17 cellular contexts compared by ENCODE assay signal in the genomic region with DNA sequence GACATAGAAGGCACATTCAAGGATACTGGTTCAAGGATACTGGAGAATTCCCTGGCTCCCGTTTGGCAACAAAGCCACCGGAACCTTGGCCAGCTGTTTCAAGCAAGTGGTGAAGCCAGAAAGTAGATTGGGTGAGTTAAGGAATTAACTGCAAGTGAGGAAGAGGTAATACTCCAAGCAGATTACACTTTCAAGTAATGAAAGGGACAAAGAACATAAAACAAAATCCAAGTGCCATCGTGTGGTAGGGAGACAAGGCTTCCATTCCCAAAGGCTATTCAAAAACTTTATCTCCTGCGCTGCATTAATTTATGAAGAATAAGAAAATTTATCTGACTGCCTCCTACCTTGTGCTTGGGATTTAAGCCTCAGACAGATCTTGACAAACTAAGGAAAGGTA. TPM values are rescaled to one million over a fixed set of nuclear protein-coding genes. Genes with fewer than 3 reads are reported as not detected.
DNase-seq lines count a peak whose midpoint lies in the region; ATAC-seq and TF ChIP-seq lines count a peak whose summit lies in the region.
"Had no signal": no experiment of that assay in that cellular context is flagged by ENCODE, and none has a peak within 500 bp of the region (broad histone marks: within the 10 kb centered on the region; RNA-seq: fewer than 3 reads in every experiment).

No MANE protein-coding gene starts in this region.

- DNase-seq in activated T-cell treated with anti-CD3 and anti-CD28 coated beads, Interleukin-2, amount 50 U/mL, for 72 hours: no peak
- no peak for DNase-seq in activated T-cell treated with anti-CD3 and anti-CD28 coated beads, Interleukin-2, amount 50 U/mL, for 4 hours
- DNase-seq in endodermal cell (no peak), stomach (no peak), NCI-H187 treated with DMSO at 0.1 percent for 48 hours (lab: John Stamatoyannopoulos, UW) (no peak), HPDE6-E6E7 (ENCODE audit: extremely low spot score) (no peak)
- DNase-seq in activated T-helper 1 cell treated with anti-CD3 and anti-CD28 coated beads, Interleukin-12 subunit alpha, Interleukin-12 subunit beta, Interleukin-2, Interleukin-4 antibody, amounts not matched to agents 30 ng/mL and 10 ng/mL and 1 ng/mL, durations not matched to agents 14 hours and 24 hours and 36 hours (ENCODE audit: low spot score): no peak
- DNase-seq: activated CD4-positive, alpha-beta T cell treated with anti-CD3 and anti-CD28 coated beads for 48 hours; activated gamma-delta T cell; effector CD8-positive, alpha-beta T cell; NCI-H1930; NCI-H524; sigmoid colon; stimulated activated naive CD4-positive, alpha-beta T cell treated with Interleukin-2 at 50 U/mL for 16 hours had no signal

- H3K9me3 Mint-ChIP-seq in activated T-cell treated with anti-CD3 and anti-CD28 coated beads, Interleukin-2, amount 50 U/mL, for 72 hours: peaks cover 2% of the 10 kb centered on the region in 2 donors
- peaks cover 8% of the 10 kb centered on the region for H3K9me3 Mint-ChIP-seq in activated T-cell treated with anti-CD3 and anti-CD28 coated beads, Interleukin-2, amount 50 U/mL, for 4 hours
- peaks cover 5% of the 10 kb centered on the region for H3K9me3 Mint-ChIP-seq in endodermal cell
- peaks cover 4% of the 10 kb centered on the region for H3K9me3 Mint-ChIP-seq in activated T-helper 1 cell treated with anti-CD3 and anti-CD28 coated beads, Interleukin-12 subunit alpha, Interleukin-12 subunit beta, Interleukin-2, Interleukin-4 antibody, amounts not matched to agents 30 ng/mL and 10 ng/mL and 1 ng/mL, durations not matched to agents 14 hours and 24 hours and 36 hours

- H3K9me3 ChIP-seq in OCI-LY3 (ENCODE audit: insufficient read depth, low read length): 0 out of 2 replicates have a peak, but pooled peaks cover 3% of the 10 kb centered on the region
- H3K9me3 ChIP-seq in endodermal cell (ENCODE audit: control insufficient read depth, low read length): peaks cover 11% of the 10 kb centered on the region
- H3K9me3 ChIP-seq in stomach: no peaks in the 10 kb centered on the region
- H3K9me3 ChIP-seq: sigmoid colon had no signal

- TF ChIP-seq POLR2A in stomach (IDR thresholded peaks at IDR 0.05): no peak

- H3K4me1 Mint-ChIP-seq in activated T-cell treated with anti-CD3 and anti-CD28 coated beads, Interleukin-2, amount 50 U/mL, for 72 hours (ENCODE audit: low read depth): peaks cover 89% of the 10 kb centered on the region
- H3K4me1 Mint-ChIP-seq in activated T-cell treated with anti-CD3 and anti-CD28 coated beads, Interleukin-2, amount 50 U/mL, for 4 hours (ENCODE audit: low read depth): peaks cover 92% of the 10 kb centered on the region
- peaks cover 24% of the 10 kb centered on the region for H3K4me1 Mint-ChIP-seq in endodermal cell
- peaks cover 93% of the 10 kb centered on the region for H3K4me1 Mint-ChIP-seq in activated T-helper 1 cell treated with anti-CD3 and anti-CD28 coated beads, Interleukin-12 subunit alpha, Interleukin-12 subunit beta, Interleukin-2, Interleukin-4 antibody, amounts not matched to agents 30 ng/mL and 10 ng/mL and 1 ng/mL, durations not matched to agents 14 hours and 24 hours and 36 hours (ENCODE audit: low read depth)

- peak overlapping the region; percentile 81 for H3K27ac Mint-ChIP-seq in activated T-cell treated with anti-CD3 and anti-CD28 coated beads, Interleukin-2, amount 50 U/mL, for 72 hours
- peak overlapping the region; percentile 10 for H3K27ac Mint-ChIP-seq in endodermal cell
- H3K27ac Mint-ChIP-seq in activated T-helper 1 cell treated with anti-CD3 and anti-CD28 coated beads, Interleukin-12 subunit alpha, Interleukin-12 subunit beta, Interleukin-2, Interleukin-4 antibody, amounts not matched to agents 30 ng/mL and 10 ng/mL and 1 ng/mL, durations not matched to agents 14 hours and 24 hours and 36 hours: no peak overlapping the region

- no peak overlapping the region for H2AFZ ChIP-seq in OCI-LY3 (ENCODE audit: low read depth, low read length)

- H3K27me3 Mint-ChIP-seq in activated T-cell treated with anti-CD3 and anti-CD28 coated beads, Interleukin-2, amount 50 U/mL, for 72 hours (ENCODE audit: low read depth): no peaks in the 10 kb centered on the region
- H3K27me3 Mint-ChIP-seq in activated T-cell treated with anti-CD3 and anti-CD28 coated beads, Interleukin-2, amount 50 U/mL, for 4 hours (ENCODE audit: low read depth): no peaks in the 10 kb centered on the region
- H3K27me3 Mint-ChIP-seq in endodermal cell (ENCODE audit: insufficient read depth): no peaks in the 10 kb centered on the region
- H3K27me3 Mint-ChIP-seq in activated T-helper 1 cell treated with anti-CD3 and anti-CD28 coated beads, Interleukin-12 subunit alpha, Interleukin-12 subunit beta, Interleukin-2, Interleukin-4 antibody, amounts not matched to agents 30 ng/mL and 10 ng/mL and 1 ng/mL, durations not matched to agents 14 hours and 24 hours and 36 hours (ENCODE audit: insufficient read depth): no peaks in the 10 kb centered on the region

- H3K27me3 ChIP-seq in OCI-LY3 (ENCODE audit: low read depth, low read length) (no peaks in the 10 kb centered on the region), endodermal cell (ENCODE audit: control insufficient read depth, insufficient read depth, low read length, poor library complexity, severe bottlenecking) (no peaks in the 10 kb centered on the region), stomach (no peaks in the 10 kb centered on the region)
- H3K27me3 ChIP-seq: sigmoid colon had no signal

- H3K9ac ChIP-seq in OCI-LY3 (ENCODE audit: low read length): no peak overlapping the region
- H3K9ac ChIP-seq in endodermal cell (ENCODE audit: extremely low read depth, low read length, poor library complexity, severe bottlenecking): no peak overlapping the region

- peak overlapping the region; percentile 82 for H3K4me2 ChIP-seq in OCI-LY3 (ENCODE audit: low read length)

- H3K4me3 ChIP-seq in OCI-LY3 (ENCODE audit: low read length) (no peak overlapping the region), endodermal cell (ENCODE audit: low read length) (no peak overlapping the region), stomach (no peak overlapping the region)
- H3K4me3 ChIP-seq: HAP-1, sigmoid colon had no signal

- peaks cover 90% of the 10 kb centered on the region for H3K79me2 ChIP-seq in OCI-LY3 (ENCODE audit: low read length)

- WGBS in endodermal cell (ENCODE audit: insufficient coverage in 1 of 2, insufficient read length in 1 of 2), 2 experiments: 94 to 100% methylated on average over 1 to 4 of the region's 4 CpGs
- 45 to 68% (median 62%) methylated on average over 4 of the region's 4 CpGs for WGBS in stomach, 5 donors

- H3K36me3 ChIP-seq in OCI-LY3 (replicated peaks; ENCODE audit: low read depth, low read length) (peaks cover 34% of the 10 kb centered on the region), endodermal cell (ENCODE audit: control insufficient read depth, insufficient read depth, low read length) (no peaks in the 10 kb centered on the region), stomach (no peaks in the 10 kb centered on the region)

- H3K27ac ChIP-seq in OCI-LY3 (ENCODE audit: low read length) (peak overlapping the region; percentile 94), endodermal cell (ENCODE audit: low read depth, low read length) (no peak overlapping the region), stomach (peak overlapping the region in 4 of 5 donors; percentile 7 to 55 (median 21))
- H3K27ac ChIP-seq: sigmoid colon had no signal

- peaks cover 15 to 31% of the 10 kb centered on the region in 2 donors for H3K36me3 Mint-ChIP-seq in activated T-cell treated with anti-CD3 and anti-CD28 coated beads, Interleukin-2, amount 50 U/mL, for 72 hours (ENCODE audit: insufficient read depth in 2 of 2)
- H3K36me3 Mint-ChIP-seq in activated T-cell treated with anti-CD3 and anti-CD28 coated beads, Interleukin-2, amount 50 U/mL, for 4 hours (ENCODE audit: insufficient read depth): peaks cover 33% of the 10 kb centered on the region
- peaks cover 17% of the 10 kb centered on the region for H3K36me3 Mint-ChIP-seq in endodermal cell (ENCODE audit: low read depth)
- peaks cover 42% of the 10 kb centered on the region for H3K36me3 Mint-ChIP-seq in activated T-helper 1 cell treated with anti-CD3 and anti-CD28 coated beads, Interleukin-12 subunit alpha, Interleukin-12 subunit beta, Interleukin-2, Interleukin-4 antibody, amounts not matched to agents 30 ng/mL and 10 ng/mL and 1 ng/mL, durations not matched to agents 14 hours and 24 hours and 36 hours (ENCODE audit: low read depth)

- TF ChIP-seq CTCF in OCI-LY3 (IDR thresholded peaks at IDR 0.05; ENCODE audit: low read depth, low read length): no peak
- no peak for TF ChIP-seq CTCF in endodermal cell (conservative IDR thresholded peaks at IDR 0.05)
- TF ChIP-seq CTCF in stomach (IDR thresholded peaks at IDR 0.05): no peak

- ATAC-seq in activated T-cell treated with anti-CD3 and anti-CD28 coated beads, Interleukin-2, amount 50 U/mL, for 72 hours (replicated peaks in 1 of 2): no peak
- no peak for ATAC-seq in activated T-cell treated with anti-CD3 and anti-CD28 coated beads, Interleukin-2, amount 50 U/mL, for 4 hours
- ATAC-seq: left lobe of liver had no signal

- intact Hi-C loops in stomach (cut with DNase I; ENCODE audit: low total_unique reads): no loop called here
- intact Hi-C loops in activated T-helper 1 cell treated with anti-CD3 and anti-CD28 coated beads, Interleukin-12 subunit alpha, Interleukin-12 subunit beta, Interleukin-2, Interleukin-4 antibody, amounts not matched to agents 30 ng/mL and 10 ng/mL and 1 ng/mL, durations not matched to agents 14 hours and 24 hours and 36 hours (cut with micrococcal nuclease): no loop called here

- no peak for TF ChIP-seq EP300 in stomach (IDR thresholded peaks at IDR 0.05)

- H4K20me1 ChIP-seq in OCI-LY3 (ENCODE audit: insufficient read depth, low read length): no peaks in the 10 kb centered on the region

- H3K4me3 Mint-ChIP-seq in activated T-cell treated with anti-CD3 and anti-CD28 coated beads, Interleukin-2, amount 50 U/mL, for 72 hours: peak overlapping the region; percentile 0 to 72
- H3K4me3 Mint-ChIP-seq in activated T-cell treated with anti-CD3 and anti-CD28 coated beads, Interleukin-2, amount 50 U/mL, for 4 hours: no peak overlapping the region
- H3K4me3 Mint-ChIP-seq in endodermal cell: no peak overlapping the region
- no peak overlapping the region for H3K4me3 Mint-ChIP-seq in activated T-helper 1 cell treated with anti-CD3 and anti-CD28 coated beads, Interleukin-12 subunit alpha, Interleukin-12 subunit beta, Interleukin-2, Interleukin-4 antibody, amounts not matched to agents 30 ng/mL and 10 ng/mL and 1 ng/mL, durations not matched to agents 14 hours and 24 hours and 36 hours

- H3K4me1 ChIP-seq in OCI-LY3 (ENCODE audit: low read length) (peaks cover 94% of the 10 kb centered on the region), endodermal cell (ENCODE audit: control insufficient read depth, insufficient read depth, low read length) (no peaks in the 10 kb centered on the region), stomach (peaks cover 18 to 88% (median 57%) of the 10 kb centered on the region in 4 donors)

RNA-seq across cellular contexts. Expression of gene XPO6, which starts 27.8 kb away (rescaled TPM):
- total RNA-seq in activated T-cell treated with anti-CD3 and anti-CD28 coated beads, Interleukin-2, amount 50 U/mL, for 72 hours: 100 to 1,000 TPM; 276 to 279 TPM
- 100 to 1,000 TPM; 291 to 305 (median 303) TPM for total RNA-seq in activated T-cell treated with anti-CD3 and anti-CD28 coated beads, Interleukin-2, amount 50 U/mL, for 4 hours
- total RNA-seq in endodermal cell (10 to 100 TPM; 84.7 to 92.4 TPM), stomach (100 to 1,000 TPM in 4 of 5 donors, 10 to 100 TPM in 1; 46.7 to 241 (median 112) TPM)
- 79.6 TPM for polyA plus RNA-seq in endodermal cell (2013, experiment 1 of 2)
- 78.4 TPM for polyA plus RNA-seq in endodermal cell (2013, experiment 2 of 2)
- polyA plus RNA-seq in stomach: 10 to 100 TPM; 37.2 to 61.3 (median 39.0) TPM
- total RNA-seq in activated T-helper 1 cell treated with anti-CD3 and anti-CD28 coated beads, Interleukin-12 subunit alpha, Interleukin-12 subunit beta, Interleukin-2, Interleukin-4 antibody, amounts not matched to agents 30 ng/mL and 10 ng/mL and 1 ng/mL, durations not matched to agents 14 hours and 24 hours and 36 hours: 213 and 225 TPM in 2 replicates

Comparison
In these comparisons a context has a peak if more than half of its experiments do, and no peak if none do; other contexts are left out.
1. H3K4me3 Mint-ChIP-seq: peak in activated T-cell treated with anti-CD3 and anti-CD28 coated beads, Interleukin-2, amount 50 U/mL, for 72 hours (2 of 2); none in activated T-cell treated with anti-CD3 and anti-CD28 coated beads, Interleukin-2, amount 50 U/mL, for 4 hours (single experiment), endodermal cell (single experiment) and activated T-helper 1 cell treated with anti-CD3 and anti-CD28 coated beads, Interleukin-12 subunit alpha, Interleukin-12 subunit beta, Interleukin-2, Interleukin-4 antibody, amounts not matched to agents 30 ng/mL and 10 ng/mL and 1 ng/mL, durations not matched to agents 14 hours and 24 hours and 36 hours (single experiment).